ENCODE assay signal across 8 cellular contexts in genomic region chr5:141605523-141606277, GRCh38. TPM values are rescaled to one million over a fixed set of nuclear protein-coding genes. Genes with fewer than 3 reads are reported as not detected.
DNase-seq lines count a peak whose midpoint lies in the region; ATAC-seq and TF ChIP-seq lines count a peak whose summit lies in the region.

No MANE protein-coding gene starts in this region.

- TF ChIP-seq CTCF in GM23338 (conservative IDR thresholded peaks at IDR 0.05; ENCODE audit: low read depth in 2 of 2) (no peak), mesothelial cell of epicardium (IDR thresholded peaks at IDR 0.05; ENCODE audit: unreplicated experiment) (no peak)

- no peaks in the 10 kb centered on the region for H3K27me3 ChIP-seq in GM23338 (ENCODE audit: insufficient read depth)

- no peaks in the 10 kb centered on the region for H3K4me1 ChIP-seq in GM23338 (ENCODE audit: insufficient read depth)

- H3K27ac Mint-ChIP-seq in GM23338 (no peak overlapping the region), mesothelial cell of epicardium (no peak overlapping the region)

- H3K4me3 Mint-ChIP-seq in GM23338 (no peak overlapping the region), mesothelial cell of epicardium (no peak overlapping the region)

- H3K4me1 Mint-ChIP-seq in GM23338 (peaks cover 6% of the 10 kb centered on the region), mesothelial cell of epicardium (peaks cover 16% of the 10 kb centered on the region)

- no peaks in the 10 kb centered on the region for H3F3A ChIP-seq in GM23338 (replicated peaks; ENCODE audit: low read depth)

- H2AFZ ChIP-seq in GM23338 = no peak overlapping the region

- H3K9me3 Mint-ChIP-seq in GM23338 (no peaks in the 10 kb centered on the region), mesothelial cell of epicardium (no peaks in the 10 kb centered on the region)

- peaks cover 20% of the 10 kb centered on the region for H4K20me1 ChIP-seq in GM23338 (replicated peaks; ENCODE audit: insufficient read depth)

- no peak for ATAC-seq in GM23338

- no peak overlapping the region for H3K4me3 ChIP-seq in GM23338

- H3K79me2 ChIP-seq in GM23338 (replicated peaks; ENCODE audit: insufficient read depth) = peaks cover 98% of the 10 kb centered on the region

- peak; percentile 98 for DNase-seq in GF-D8 (lab: John Stamatoyannopoulos, UW)
- DNase-seq in GM23338 (ENCODE audit: low spot score) = peak; percentile 5
- DNase-seq in MV-4-11 (lab: John Stamatoyannopoulos, UW) = peak; percentile 98
- DNase-seq in activated CD8-positive, alpha-beta memory T cell treated with anti-CD3 and anti-CD28 coated beads, Interleukin-2, amount 50 U/mL, for 1 hour (ENCODE audit: extremely low read depth) = peak; percentile 52
- DNase-seq in fibroblast of peridontal ligament (ENCODE audit: extremely low read depth) = peak; percentile 70
- DNase-seq in stimulated activated CD4-positive, alpha-beta T cell treated with anti-CD3 and anti-CD28 coated beads, Interleukin-1b, Interleukin-23, amount 100 ng/mL, for 24 hours (ENCODE audit: low read depth in 4 of 4, low spot score in 1 of 4) = peak in 3 of 4 experiments; percentile 27 to 34 (median 33)
- DNase-seq in NCI-H82 treated with DMSO at 0.1 percent for 48 hours (lab: John Stamatoyannopoulos, UW; ENCODE audit: unreplicated experiment) = no peak
- no peak for DNase-seq in mesothelial cell of epicardium (ENCODE audit: low spot score in 2 of 2, unreplicated experiment in 2 of 2)

- H3K27ac ChIP-seq in GM23338 (ENCODE audit: low read depth) = no peak overlapping the region

- H3K27me3 Mint-ChIP-seq in GM23338 (ENCODE audit: insufficient read depth, low read depth, poor library complexity) = no peaks in the 10 kb centered on the region
- no peaks in the 10 kb centered on the region for H3K27me3 Mint-ChIP-seq in mesothelial cell of epicardium (ENCODE audit: low read depth)

- no peak overlapping the region for H3K4me2 ChIP-seq in GM23338

- H3K36me3 Mint-ChIP-seq in GM23338 (ENCODE audit: low read depth) (no peaks in the 10 kb centered on the region; the same call in 2 of the 3 replicates), mesothelial cell of epicardium (no peaks in the 10 kb centered on the region)

- H3K36me3 ChIP-seq in GM23338 (ENCODE audit: insufficient read depth) = no peaks in the 10 kb centered on the region

- H3K9me2 ChIP-seq in GM23338 (ENCODE audit: insufficient read depth) = no peaks in the 10 kb centered on the region

TF ChIP-seq in GM23338, 12 proteins besides CTCF, POLR2A, EP300 and RAD21:
- TF ChIP-seq, protein P1, sequence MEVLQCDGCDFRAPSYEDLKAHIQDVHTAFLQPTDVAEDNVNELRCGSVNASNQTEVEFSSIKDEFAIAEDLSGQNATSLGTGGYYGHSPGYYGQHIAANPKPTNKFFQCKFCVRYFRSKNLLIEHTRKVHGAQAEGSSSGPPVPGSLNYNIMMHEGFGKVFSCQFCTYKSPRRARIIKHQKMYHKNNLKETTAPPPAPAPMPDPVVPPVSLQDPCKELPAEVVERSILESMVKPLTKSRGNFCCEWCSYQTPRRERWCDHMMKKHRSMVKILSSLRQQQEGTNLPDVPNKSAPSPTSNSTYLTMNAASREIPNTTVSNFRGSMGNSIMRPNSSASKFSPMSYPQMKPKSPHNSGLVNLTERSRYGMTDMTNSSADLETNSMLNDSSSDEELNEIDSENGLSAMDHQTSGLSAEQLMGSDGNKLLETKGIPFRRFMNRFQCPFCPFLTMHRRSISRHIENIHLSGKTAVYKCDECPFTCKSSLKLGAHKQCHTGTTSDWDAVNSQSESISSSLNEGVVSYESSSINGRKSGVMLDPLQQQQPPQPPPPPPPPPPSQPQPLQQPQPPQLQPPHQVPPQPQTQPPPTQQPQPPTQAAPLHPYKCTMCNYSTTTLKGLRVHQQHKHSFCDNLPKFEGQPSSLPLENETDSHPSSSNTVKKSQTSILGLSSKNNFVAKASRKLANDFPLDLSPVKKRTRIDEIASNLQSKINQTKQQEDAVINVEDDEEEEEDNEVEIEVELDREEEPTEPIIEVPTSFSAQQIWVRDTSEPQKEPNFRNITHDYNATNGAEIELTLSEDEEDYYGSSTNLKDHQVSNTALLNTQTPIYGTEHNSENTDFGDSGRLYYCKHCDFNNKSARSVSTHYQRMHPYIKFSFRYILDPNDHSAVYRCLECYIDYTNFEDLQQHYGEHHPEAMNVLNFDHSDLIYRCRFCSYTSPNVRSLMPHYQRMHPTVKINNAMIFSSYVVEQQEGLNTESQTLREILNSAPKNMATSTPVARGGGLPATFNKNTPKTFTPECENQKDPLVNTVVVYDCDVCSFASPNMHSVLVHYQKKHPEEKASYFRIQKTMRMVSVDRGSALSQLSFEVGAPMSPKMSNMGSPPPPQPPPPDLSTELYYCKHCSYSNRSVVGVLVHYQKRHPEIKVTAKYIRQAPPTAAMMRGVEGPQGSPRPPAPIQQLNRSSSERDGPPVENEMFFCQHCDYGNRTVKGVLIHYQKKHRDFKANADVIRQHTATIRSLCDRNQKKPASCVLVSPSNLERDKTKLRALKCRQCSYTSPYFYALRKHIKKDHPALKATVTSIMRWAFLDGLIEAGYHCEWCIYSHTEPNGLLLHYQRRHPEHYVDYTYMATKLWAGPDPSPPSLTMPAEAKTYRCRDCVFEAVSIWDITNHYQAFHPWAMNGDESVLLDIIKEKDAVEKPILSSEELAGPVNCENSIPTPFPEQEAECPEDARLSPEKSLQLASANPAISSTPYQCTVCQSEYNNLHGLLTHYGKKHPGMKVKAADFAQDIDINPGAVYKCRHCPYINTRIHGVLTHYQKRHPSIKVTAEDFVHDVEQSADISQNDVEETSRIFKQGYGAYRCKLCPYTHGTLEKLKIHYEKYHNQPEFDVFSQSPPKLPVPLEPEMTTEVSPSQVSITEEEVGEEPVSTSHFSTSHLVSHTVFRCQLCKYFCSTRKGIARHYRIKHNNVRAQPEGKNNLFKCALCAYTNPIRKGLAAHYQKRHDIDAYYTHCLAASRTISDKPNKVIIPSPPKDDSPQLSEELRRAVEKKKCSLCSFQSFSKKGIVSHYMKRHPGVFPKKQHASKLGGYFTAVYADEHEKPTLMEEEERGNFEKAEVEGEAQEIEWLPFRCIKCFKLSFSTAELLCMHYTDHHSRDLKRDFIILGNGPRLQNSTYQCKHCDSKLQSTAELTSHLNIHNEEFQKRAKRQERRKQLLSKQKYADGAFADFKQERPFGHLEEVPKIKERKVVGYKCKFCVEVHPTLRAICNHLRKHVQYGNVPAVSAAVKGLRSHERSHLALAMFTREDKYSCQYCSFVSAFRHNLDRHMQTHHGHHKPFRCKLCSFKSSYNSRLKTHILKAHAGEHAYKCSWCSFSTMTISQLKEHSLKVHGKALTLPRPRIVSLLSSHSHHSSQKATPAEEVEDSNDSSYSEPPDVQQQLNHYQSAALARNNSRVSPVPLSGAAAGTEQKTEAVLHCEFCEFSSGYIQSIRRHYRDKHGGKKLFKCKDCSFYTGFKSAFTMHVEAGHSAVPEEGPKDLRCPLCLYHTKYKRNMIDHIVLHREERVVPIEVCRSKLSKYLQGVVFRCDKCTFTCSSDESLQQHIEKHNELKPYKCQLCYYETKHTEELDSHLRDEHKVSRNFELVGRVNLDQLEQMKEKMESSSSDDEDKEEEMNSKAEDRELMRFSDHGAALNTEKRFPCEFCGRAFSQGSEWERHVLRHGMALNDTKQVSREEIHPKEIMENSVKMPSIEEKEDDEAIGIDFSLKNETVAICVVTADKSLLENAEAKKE (CRISPR knock-in tag; IDR thresholded peaks at IDR 0.05) = no peak
- no peak for TF ChIP-seq ZNF331 (CRISPR knock-in tag; IDR thresholded peaks at IDR 0.05; ENCODE audit: low read depth)
- no peak for TF ChIP-seq ZNF114 (CRISPR knock-in tag; IDR thresholded peaks at IDR 0.05)
- no peak for TF ChIP-seq EZH2phosphoT487 (IDR thresholded peaks at IDR 0.05; ENCODE audit: unreplicated experiment)
- TF ChIP-seq JUNB (IDR thresholded peaks at IDR 0.05; ENCODE audit: unreplicated experiment) = no peak
- no peak for TF ChIP-seq CREB1 (CRISPR knock-in tag; IDR thresholded peaks at IDR 0.05; ENCODE audit: low read depth)
TF ChIP-seq in GM23338: peak in this region for 0.

RNA-seq across cellular contexts. Expression of gene DIAPH1, which starts 13.1 kb away (rescaled TPM):
- total RNA-seq in GM23338 (2014; rRNA removed; shearing (Covaris generic)) = 97.0 and 104 TPM in 2 replicates
- polyA plus RNA-seq in GM23338 (2016; fragmentation: Nextera tagmentation; extraction: Ambion mirVana) = 42.9 and 43.5 TPM in 2 replicates
- 43.0 to 43.9 TPM (median 43.6 TPM) in 3 replicates for total RNA-seq in mesothelial cell of epicardium

RNA-seq across cellular contexts. Expression of gene HDAC3, which starts 30.9 kb away (rescaled TPM):
- total RNA-seq in GM23338 (2014; rRNA removed; shearing (Covaris generic)) = 74.6 and 90.0 TPM in 2 replicates
- polyA plus RNA-seq in GM23338 (2016; fragmentation: Nextera tagmentation; extraction: Ambion mirVana) = 59.2 and 59.3 TPM in 2 replicates
- total RNA-seq in mesothelial cell of epicardium = 96.0 to 108 TPM (median 102 TPM) in 3 replicates

RNA-seq across cellular contexts. Expression of gene RELL2, which starts 31.1 kb away (rescaled TPM):
- total RNA-seq in GM23338 (2014; rRNA removed; shearing (Covaris generic)) = 30.6 and 34.6 TPM in 2 replicates
- 18.6 and 20.4 TPM in 2 replicates for polyA plus RNA-seq in GM23338 (2016; fragmentation: Nextera tagmentation; extraction: Ambion mirVana)
- total RNA-seq in mesothelial cell of epicardium = 3.9 to 4.6 TPM (median 4.6 TPM) in 3 replicates

RNA-seq across cellular contexts. Expression of gene FCHSD1, which starts 45.5 kb away (rescaled TPM):
- 28.7 and 46.6 TPM in 2 replicates for total RNA-seq in GM23338 (2014; rRNA removed; shearing (Covaris generic))
- 17.9 and 24.7 TPM in 2 replicates for polyA plus RNA-seq in GM23338 (2016; fragmentation: Nextera tagmentation; extraction: Ambion mirVana)
- 48.6 to 52.0 TPM (median 51.5 TPM) in 3 replicates for total RNA-seq in mesothelial cell of epicardium

Comparison
In these comparisons a context has a peak if more than half of its experiments do, and no peak if none do; other contexts are left out.
1. DNase-seq: peak in GF-D8 (single experiment), GM23338 (single experiment), MV-4-11 (single experiment), activated CD8-positive, alpha-beta memory T cell treated with anti-CD3 and anti-CD28 coated beads, Interleukin-2, amount 50 U/mL, for 1 hour (single experiment), fibroblast of peridontal ligament (single experiment) and stimulated activated CD4-positive, alpha-beta T cell treated with anti-CD3 and anti-CD28 coated beads, Interleukin-1b, Interleukin-23, amount 100 ng/mL, for 24 hours (3 of 4); none in NCI-H82 treated with DMSO at 0.1 percent for 48 hours (single experiment) and mesothelial cell of epicardium (0 of 2).